In genomic region chr9:90555351-90556057, GRCh38 we compare ENCODE assay signal across 1 cellular context.
TF ChIP-seq lines count a peak whose summit lies in the region.

No MANE protein-coding gene starts in this region.

TF ChIP-seq in liver, 16 proteins besides CTCF, POLR2A, EP300 and RAD21 (continued from another document):
- TF ChIP-seq ZBTB33 (IDR thresholded peaks at IDR 0.05) (peak; percentile 70), ATF3 (IDR thresholded peaks at IDR 0.05) (no peak), HNF4G (IDR thresholded peaks at IDR 0.05) (no peak), RXRA (IDR thresholded peaks at IDR 0.05) (peak; percentile 32 to 84), HNF4A (conservative IDR thresholded peaks at IDR 0.05) (peak; percentile 67 to 89), FOXA2 (IDR thresholded peaks at IDR 0.05) (peak; percentile 82), YY1 (IDR thresholded peaks at IDR 0.05) (peak; percentile 78)
- TF ChIP-seq, protein P1, sequence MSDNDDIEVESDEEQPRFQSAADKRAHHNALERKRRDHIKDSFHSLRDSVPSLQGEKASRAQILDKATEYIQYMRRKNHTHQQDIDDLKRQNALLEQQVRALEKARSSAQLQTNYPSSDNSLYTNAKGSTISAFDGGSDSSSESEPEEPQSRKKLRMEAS (IDR thresholded peaks at IDR 0.05), result peak; percentile 72
